24 cellular contexts compared by ENCODE assay signal in the genomic region with DNA sequence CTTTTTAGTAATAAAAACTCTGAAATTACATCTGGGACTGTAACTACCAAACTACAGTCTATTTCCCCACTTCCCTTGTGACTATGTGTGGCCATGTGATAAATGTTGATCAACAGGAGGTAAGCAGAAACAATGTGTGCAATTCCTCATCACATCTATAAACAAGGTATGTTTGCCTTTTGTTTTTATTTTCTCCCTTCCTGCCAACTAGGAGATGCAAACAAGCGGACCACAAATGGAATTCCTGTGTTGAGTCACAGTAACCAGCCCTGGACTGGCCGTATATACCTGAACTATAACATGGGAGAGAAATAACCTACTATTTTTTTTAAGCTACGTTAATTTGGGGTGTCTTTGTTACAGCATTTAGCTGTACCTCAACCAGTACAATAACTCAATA. TPM values are rescaled to one million over a fixed set of nuclear protein-coding genes. Genes with fewer than 3 reads are reported as not detected.
A peak's percentile ranks its signal among the peaks of the same experiment; 100 is the strongest.
DNase-seq lines count a peak whose midpoint lies in the region; ATAC-seq, FAIRE-seq and TF ChIP-seq lines count a peak whose summit lies in the region.
"Had no signal": no experiment of that assay in that cellular context is flagged by ENCODE, and none has a peak within 500 bp of the region (broad histone marks: within the 10 kb centered on the region; RNA-seq: fewer than 3 reads in every experiment).

No MANE protein-coding gene starts in this region.

- ATAC-seq in psoas muscle: no peak
- ATAC-seq: CD8-positive, alpha-beta T cell; GM23338; HCT116; HepG2 had no signal

- no peaks in the 10 kb centered on the region for H3K9me3 ChIP-seq in psoas muscle

- H3K4me1 ChIP-seq in psoas muscle: no peaks in the 10 kb centered on the region
- H3K4me1 ChIP-seq: BLaER1 had no signal

- peaks cover 0 to 4% of the 10 kb centered on the region in 2 donors for H3K36me3 ChIP-seq in psoas muscle (ENCODE audit: insufficient read depth in 1 of 2, low read depth in 1 of 2)
- H3K36me3 ChIP-seq: BLaER1 had no signal

- no peak overlapping the region for H3K27ac ChIP-seq in psoas muscle
- H3K27ac ChIP-seq: BLaER1 had no signal

- H3K4me3 ChIP-seq in psoas muscle: no peak overlapping the region
- H3K4me3 ChIP-seq: BLaER1, GM23338 had no signal

- no peaks in the 10 kb centered on the region for H3K27me3 ChIP-seq in psoas muscle (ENCODE audit: insufficient read depth in 3 of 3, low read length in 2 of 3)
- H3K27me3 ChIP-seq: BLaER1 had no signal

- WGBS in psoas muscle, 3 donors: 90 to 99% (median 94%) methylated on average over 3 of the region's 3 CpGs

- DNase-seq in H4 (ENCODE audit: low spot score) (peak; percentile 56), SW480 (ENCODE audit: low spot score) (peak; percentile 26), kidney tubule cell (ENCODE audit: low spot score) (peak; percentile 4), urothelium cell line (ENCODE audit: low spot score) (no peak), psoas muscle (no peak), D721Med (ENCODE audit: insufficient read length, low spot score) (no peak), GM03348 (ENCODE audit: low spot score) (no peak)
- DNase-seq: 8988T; Calu3; CD8-positive, alpha-beta T cell; DMS 273 treated with DMSO at 0.1 percent for 48 hours; DMS53; DND-41; EL; H7; HFFc6 had no signal

- intact Hi-C loops in psoas muscle (cut with DNase I): no loop called here

- TF ChIP-seq CTCF in psoas muscle (IDR thresholded peaks at IDR 0.05) (no peak), D721Med (IDR thresholded peaks at IDR 0.05; ENCODE audit: insufficient read depth, missing control alignments) (no peak)

- FAIRE-seq in urothelium cell line (lab: Jason Lieb, UNC): peak; percentile 44
- no peak for FAIRE-seq in D721Med (lab: Jason Lieb, UNC)
- FAIRE-seq: G401.6, GM12892, GM18507, HepG2, HTR-8/SVneo had no signal

RNA-seq across cellular contexts. Expression of gene SCRN1, which starts 52.5 kb away (rescaled TPM):
- 114 and 128 TPM in 2 replicates for total RNA-seq in H4 (2014; rRNA removed; shearing (Covaris generic))
- 1 to 10 TPM; 2.6 to 6.7 (median 3.3) TPM for total RNA-seq in psoas muscle
- 1 to 10 TPM in 2 of 3 donors, under 1 TPM in 1; 0.80 to 1.3 (median 1.2) TPM for polyA plus RNA-seq in psoas muscle

Comparison
In these comparisons a context has a peak if more than half of its experiments do, and no peak if none do; other contexts are left out.
1. DNase-seq: peak in H4 (single experiment), SW480 (single experiment) and kidney tubule cell (single experiment); none in urothelium cell line (single experiment), psoas muscle (0 of 2), D721Med (single experiment) and GM03348 (single experiment).
2. RNA of gene SCRN1, which starts 52.5 kb away (total RNA-seq): 114 to 128 TPM in H4; 2.6 to 6.7 TPM in psoas muscle; every median in the first group is over 10 times any median in the second.